In the genomic region with DNA sequence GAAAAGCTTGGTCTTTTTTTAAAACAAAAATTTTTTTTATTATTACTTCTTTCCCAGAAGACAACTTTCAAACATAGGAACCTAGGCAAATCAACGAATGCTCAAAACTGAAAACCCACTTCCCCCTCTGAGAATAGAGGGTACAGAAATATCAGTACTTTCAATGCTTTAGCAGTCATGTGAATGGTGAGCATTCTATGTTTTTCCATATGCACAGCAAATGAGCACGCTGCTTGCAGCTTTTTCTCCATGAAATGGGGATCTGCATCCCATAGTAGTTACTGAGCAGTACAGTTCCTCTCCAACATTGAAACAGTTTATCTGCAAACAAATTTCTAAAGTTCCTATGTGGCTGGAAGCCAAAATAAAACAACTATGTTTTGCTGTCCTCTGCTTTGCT, we compare ENCODE assay signal across 11 cellular contexts.
DNase-seq lines count a peak whose midpoint lies in the region; ATAC-seq and TF ChIP-seq lines count a peak whose summit lies in the region.
"Had no signal": no experiment of that assay in that cellular context is flagged by ENCODE, and none has a peak within 500 bp of the region (broad histone marks: within the 10 kb centered on the region; RNA-seq: fewer than 3 reads in every experiment).

No MANE protein-coding gene starts in this region.

- H3K4me1 Mint-ChIP-seq in activated CD8-positive, alpha-beta T cell treated with anti-CD3 and anti-CD28 coated beads for 36 hours (ENCODE audit: low read depth): peaks cover 19% of the 10 kb centered on the region

- no peak overlapping the region for H3K27ac Mint-ChIP-seq in activated CD8-positive, alpha-beta T cell treated with anti-CD3 and anti-CD28 coated beads for 36 hours
- H3K27ac Mint-ChIP-seq: brain had no signal

- TF ChIP-seq CTCF in heart right ventricle (IDR thresholded peaks at IDR 0.05): no peak
- no peak for TF ChIP-seq CTCF in activated CD8-positive, alpha-beta T cell treated with anti-CD3 and anti-CD28 coated beads for 36 hours (IDR thresholded peaks at IDR 0.05)

- ATAC-seq in GM18520 (IDR thresholded peaks at IDR 0.05; ENCODE audit: unreplicated experiment): peak; percentile 72
- ATAC-seq in GM21447 (IDR thresholded peaks at IDR 0.05; ENCODE audit: unreplicated experiment): peak; percentile 87
- ATAC-seq in HG03280 (IDR thresholded peaks at IDR 0.05; ENCODE audit: unreplicated experiment): peak; percentile 72
- ATAC-seq in heart right ventricle: peak in 6 of 8 donors; percentile 52 to 75 (median 58)
- ATAC-seq in activated CD8-positive, alpha-beta T cell treated with anti-CD3 and anti-CD28 coated beads for 36 hours: no peak

- peaks cover 0 to 50% (median 26%) of the 10 kb centered on the region in 9 donors for H3K4me1 ChIP-seq in heart right ventricle

- H3K36me3 ChIP-seq in heart right ventricle: no peaks in the 10 kb centered on the region

- H3K9me3 ChIP-seq in heart right ventricle: no peaks in the 10 kb centered on the region

- 50 to 62% methylated on average over 2 of the region's 2 CpGs for WGBS in heart right ventricle, 2 donors

- H3K36me3 Mint-ChIP-seq in activated CD8-positive, alpha-beta T cell treated with anti-CD3 and anti-CD28 coated beads for 36 hours (ENCODE audit: low read depth): no peaks in the 10 kb centered on the region
- H3K36me3 Mint-ChIP-seq: brain had no signal

- H3K4me3 Mint-ChIP-seq in activated CD8-positive, alpha-beta T cell treated with anti-CD3 and anti-CD28 coated beads for 36 hours: no peak overlapping the region
- H3K4me3 Mint-ChIP-seq: brain had no signal

- POLR2A ChIA-PET in activated CD8-positive, alpha-beta T cell treated with anti-CD3 and anti-CD28 coated beads for 36 hours (lab: Charles Lee): no interaction called here

- intact Hi-C loops in heart right ventricle (cut with DNase I): no loop called here
- intact Hi-C loops in activated CD8-positive, alpha-beta T cell treated with anti-CD3 and anti-CD28 coated beads for 36 hours (cut with micrococcal nuclease): no loop called here

- H3K4me3 ChIP-seq in heart right ventricle: no peak overlapping the region

- no peaks in the 10 kb centered on the region for H3K9me3 Mint-ChIP-seq in activated CD8-positive, alpha-beta T cell treated with anti-CD3 and anti-CD28 coated beads for 36 hours
- H3K9me3 Mint-ChIP-seq: brain had no signal

- CTCF ChIA-PET in activated CD8-positive, alpha-beta T cell treated with anti-CD3 and anti-CD28 coated beads for 36 hours (lab: Charles Lee): interaction anchor here (1.2 to 2.0 kb wide), 4 partner anchors 10 to 25 kb away, joined by 3 to 6 read pairs (median 4); no protein-coding TSS in a partner anchor

- DNase-seq in heart right ventricle (no peak), nucleus accumbens (lab: John Stamatoyannopoulos, UW) (no peak), amygdala (lab: John Stamatoyannopoulos, UW) (no peak), HPDE6-E6E7 (ENCODE audit: extremely low spot score) (no peak)
- DNase-seq in activated CD8-positive, alpha-beta T cell treated with anti-CD3 and anti-CD28 coated beads for 36 hours: no peak
- DNase-seq: activated CD4-positive, alpha-beta T cell treated with anti-CD3 and anti-CD28 coated beads for 48 hours; foreskin fibroblast had no signal

- H3K27me3 ChIP-seq in heart right ventricle: no peaks in the 10 kb centered on the region

- H3K27ac ChIP-seq in heart right ventricle: peak overlapping the region in 6 of 10 donors; percentile 19 to 76 (median 44)

- H3K27me3 Mint-ChIP-seq in activated CD8-positive, alpha-beta T cell treated with anti-CD3 and anti-CD28 coated beads for 36 hours: peaks cover 2% of the 10 kb centered on the region
